In genomic region chr9:124248066-124248465, GRCh38 we compare ENCODE assay signal across 1 cellular context.
TF ChIP-seq lines count a peak whose summit lies in the region.

No MANE protein-coding gene starts in this region.

TF ChIP-seq in SK-N-SH treated with all-trans-retinoic acid at 6 μM for 48 hours, 23 proteins besides CTCF, POLR2A, EP300 and RAD21 (continued from another document):
- no peak for TF ChIP-seq PATZ1 (CRISPR knock-in tag; IDR thresholded peaks at IDR 0.05; ENCODE audit: borderline replicate concordance)
- no peak for TF ChIP-seq PPARA (CRISPR knock-in tag; IDR thresholded peaks at IDR 0.05; ENCODE audit: borderline replicate concordance)
- TF ChIP-seq TSHZ2 (CRISPR knock-in tag; IDR thresholded peaks at IDR 0.05), result no peak
- TF ChIP-seq TCF4 (CRISPR knock-in tag; IDR thresholded peaks at IDR 0.05; ENCODE audit: borderline replicate concordance), result no peak
- TF ChIP-seq ZFP3 (CRISPR knock-in tag; IDR thresholded peaks at IDR 0.05), result no peak
- no peak for TF ChIP-seq ZC3H10 (CRISPR knock-in tag; IDR thresholded peaks at IDR 0.05)
- no peak for TF ChIP-seq ESRRG (CRISPR knock-in tag; IDR thresholded peaks at IDR 0.05)
